In the genomic region with DNA sequence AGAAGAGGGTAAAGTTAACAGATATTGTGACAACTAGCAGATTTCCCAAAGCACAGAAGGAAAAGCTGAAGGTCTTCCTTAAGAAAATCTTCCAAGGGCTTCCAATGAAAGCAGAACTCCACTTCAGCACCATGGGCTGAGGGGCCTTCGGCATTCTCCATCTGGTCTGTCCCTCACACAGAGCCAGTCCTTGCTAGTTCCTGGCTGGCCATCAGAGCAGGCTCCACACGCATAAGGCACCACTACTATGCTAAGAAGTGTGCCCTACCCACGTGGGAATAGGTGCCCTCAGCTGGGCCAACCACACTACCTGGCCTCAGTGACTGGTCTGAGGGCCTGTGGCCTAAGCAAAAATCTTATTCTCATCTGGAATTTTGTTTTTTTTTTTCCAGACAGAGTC, we compare ENCODE assay signal across 25 cellular contexts.
"Had no signal": no experiment of that assay in that cellular context is flagged by ENCODE, and none has a peak within 500 bp of the region (broad histone marks: within the 10 kb centered on the region; RNA-seq: fewer than 3 reads in every experiment).

No MANE protein-coding gene starts in this region.

- DNase-seq: colonic mucosa; dermis blood vessel endothelial cell; dorsolateral prefrontal cortex; effector CD4-positive, alpha-beta T cell; effector memory CD4-positive, alpha-beta T cell; erythroblast; esophagus squamous epithelium; foreskin fibroblast; foreskin melanocyte; gastrocnemius medialis; glutamatergic neuron; head of caudate nucleus; heart right ventricle; hippocampal formation; left cardiac atrium; left lung; left ventricle myocardium superior; lower lobe of right lung; mesenchymal stem cell; midbrain had no signal

- H3K9me3 ChIP-seq: colonic mucosa, esophagus squamous epithelium, gastrocnemius medialis, left lung, lower lobe of right lung had no signal

- FAIRE-seq: endometrium, islet of Langerhans, keratinocyte had no signal

- H3K27ac ChIP-seq: colonic mucosa, dorsolateral prefrontal cortex, epithelial cell of prostate, esophagus squamous epithelium, gastrocnemius medialis, heart right ventricle, left lung, lower lobe of right lung had no signal

- ATAC-seq: esophagus mucosa, gastrocnemius medialis, heart right ventricle, left cardiac atrium, left lung, left ventricle myocardium superior, lower lobe of right lung had no signal

- H3K36me3 ChIP-seq: colonic mucosa, esophagus squamous epithelium, gastrocnemius medialis, heart right ventricle, left lung, lower lobe of right lung had no signal

- H3K4me1 ChIP-seq: colonic mucosa, esophagus squamous epithelium, gastrocnemius medialis, heart right ventricle, left lung, lower lobe of right lung had no signal

- H3K27me3 ChIP-seq: colonic mucosa, dorsolateral prefrontal cortex, esophagus squamous epithelium, gastrocnemius medialis, heart right ventricle, left lung had no signal

- H3K4me3 ChIP-seq: colonic mucosa, dorsolateral prefrontal cortex, esophagus squamous epithelium, gastrocnemius medialis, heart right ventricle, left lung, lower lobe of right lung had no signal
